In genomic region chr13:95918860-95919259, GRCh38 we compare ENCODE assay signal across 35 cellular contexts.
"Had no signal": no experiment of that assay in that cellular context is flagged by ENCODE, and none has a peak within 500 bp of the region (broad histone marks: within the 10 kb centered on the region; RNA-seq: fewer than 3 reads in every experiment).

No MANE protein-coding gene starts in this region.

- H3K4me3 ChIP-seq: MG63 had no signal

- H3K27ac ChIP-seq: KMS-11 had no signal

- H3K9ac ChIP-seq: KMS-11 had no signal

- H3K27me3 ChIP-seq: MG63 had no signal

- DNase-seq: Karpas-422, Kasumi-1, MG63, MM.1S, MV-4-11, NCI-H1048, NCI-H1092, NCI-H1092 treated with DMSO at 0.1 percent for 48 hours, NCI-H1105, NCI-H1105 treated with DMSO at 0.1 percent for 48 hours, NCI-H1417, NCI-H1417 treated with DMSO at 0.1 percent for 48 hours, NCI-H1436, NCI-H1436 treated with DMSO at 0.1 percent for 48 hours, NCI-H146, NCI-H1694, NCI-H1694 treated with DMSO at 0.1 percent for 48 hours, NCI-H187, NCI-H187 treated with DMSO at 0.1 percent for 48 hours, NCI-H1930, NCI-H2029, NCI-H2029 treated with DMSO at 0.1 percent for 48 hours, NCI-H2081, NCI-H2081 treated with DMSO at 0.1 percent for 48 hours, NCI-H2107, NCI-H2171, NCI-H2171 treated with DMSO at 0.1 percent for 48 hours, NCI-H2227 treated with DMSO at 0.1 percent for 48 hours, NCI-H226, NCI-H345, NCI-H446, NCI-H446 treated with DMSO at 0.1 percent for 48 hours, NCI-H510A, NCI-H510A treated with DMSO at 0.1 percent for 48 hours had no signal

- H3K9me3 ChIP-seq: MG63 had no signal

- H3K4me2 ChIP-seq: KMS-11 had no signal
